Comparison of ENCODE assay signal across 12 cellular contexts in the genomic region with DNA sequence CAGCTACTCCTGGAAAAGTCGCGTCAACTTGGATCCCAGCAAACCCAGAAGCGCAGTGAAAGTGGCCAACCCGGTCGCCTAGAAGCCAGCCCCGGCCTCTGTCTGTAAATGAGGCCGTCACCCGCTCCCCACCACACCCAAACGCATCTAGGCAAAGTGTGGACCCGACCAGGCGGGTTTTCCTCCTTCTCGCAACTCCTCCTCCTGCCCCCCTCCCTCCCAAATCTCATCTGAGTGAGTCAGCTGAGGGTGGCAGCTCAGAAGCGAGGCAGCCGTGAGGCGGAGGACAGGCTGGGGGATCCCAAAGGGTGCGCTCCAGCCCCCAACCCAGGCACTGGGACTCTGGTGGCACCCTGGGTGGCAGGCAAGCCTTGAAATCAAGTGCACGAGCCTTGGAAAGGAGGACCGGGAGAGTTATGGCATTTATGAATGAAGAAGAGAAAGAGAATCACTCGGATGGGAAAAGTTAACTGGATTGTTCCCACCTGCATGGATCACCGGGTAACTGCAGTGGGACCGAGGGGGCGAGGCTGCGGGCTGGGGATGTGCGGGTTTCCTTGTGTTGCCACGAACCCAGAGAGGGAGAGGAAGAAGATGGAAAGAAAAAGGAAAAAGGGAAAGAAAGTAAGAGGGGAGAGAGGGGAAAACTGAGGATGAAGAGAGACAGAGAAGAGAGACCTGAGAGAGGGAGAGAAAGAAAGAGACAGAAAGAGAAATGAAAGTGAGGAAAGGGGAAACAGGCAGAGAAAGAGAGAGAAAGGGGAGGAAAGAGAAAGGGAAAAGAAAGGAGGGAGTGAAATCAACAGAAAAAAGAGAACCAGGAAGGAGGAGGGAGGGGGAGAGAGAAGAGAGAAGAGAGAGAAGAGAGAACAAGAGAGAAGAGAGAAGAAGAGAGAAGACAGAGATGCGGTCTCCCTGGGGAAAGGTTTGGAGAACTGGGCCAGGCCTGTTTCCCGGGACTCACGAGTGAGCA. TPM values are rescaled to one million over a fixed set of nuclear protein-coding genes. Genes with fewer than 3 reads are reported as not detected.
A peak's percentile ranks its signal among the peaks of the same experiment; 100 is the strongest.
DNase-seq lines count a peak whose midpoint lies in the region; ATAC-seq, FAIRE-seq and TF ChIP-seq lines count a peak whose summit lies in the region.
"Had no signal": no experiment of that assay in that cellular context is flagged by ENCODE, and none has a peak within 500 bp of the region (broad histone marks: within the 10 kb centered on the region; RNA-seq: fewer than 3 reads in every experiment).

APCDD1L (minus strand) TSS at position 160 of the 973 bp plus-strand sequence. CDS start 692 bp downstream, outside the sequence.

- H3K79me2 ChIP-seq in keratinocyte (ENCODE audit: control insufficient read depth, insufficient read depth, low read length), result no peaks in the 10 kb centered on the region

- dilution Hi-C loops in keratinocyte (cut with MboI; ENCODE audit: extremely low pct_ligation_motif_present, low sequenced_read_pairs), result no loop called here

- no peaks in the 10 kb centered on the region for H3K36me3 ChIP-seq in colonic mucosa
- H3K36me3 ChIP-seq in keratinocyte (ENCODE audit: control insufficient read depth in 2 of 2, extremely low read depth in 1 of 2, insufficient read depth in 2 of 2, low read length in 2 of 2), result no peaks in the 10 kb centered on the region
- no peaks in the 10 kb centered on the region for H3K36me3 ChIP-seq in prostate gland
- H3K36me3 ChIP-seq: BLaER1 had no signal

- H3K9me3 ChIP-seq in colonic mucosa (no peaks in the 10 kb centered on the region), keratinocyte (ENCODE audit: control insufficient read depth, low read depth, low read length) (no peaks in the 10 kb centered on the region), prostate gland (no peaks in the 10 kb centered on the region)
- H3K9me3 ChIP-seq: BLaER1 had no signal

- H3K9me1 ChIP-seq in keratinocyte (ENCODE audit: control insufficient read depth, extremely low read depth, insufficient read depth, low read length), result no peaks in the 10 kb centered on the region

- peak within 1 kb of the TSS; percentile 64 for H2AFZ ChIP-seq in keratinocyte (ENCODE audit: control insufficient read depth, low read length)

- 17% methylated on average over 28 of the region's 28 CpGs for WGBS in prostate gland

- H3K4me1 ChIP-seq in colonic mucosa (no peaks in the 10 kb centered on the region), keratinocyte (ENCODE audit: control insufficient read depth, extremely low read depth, insufficient read depth, low read length) (peaks cover 15% of the 10 kb centered on the region), prostate gland (replicated peaks) (no peaks in the 10 kb centered on the region)
- H3K4me1 ChIP-seq: BLaER1 had no signal

- H3K4me3 ChIP-seq in colonic mucosa (peak within 1 kb of the TSS; percentile 5), keratinocyte (ENCODE audit: control insufficient read depth in 2 of 3, extremely low read depth in 1 of 3, insufficient read depth in 2 of 3, low read depth in 1 of 3, low read length in 3 of 3) (peak within 1 kb of the TSS; percentile 32 to 60 (median 46)), prostate gland (peak within 1 kb of the TSS in 1 of 2 donors; percentile 10)
- H3K4me3 ChIP-seq: BLaER1 had no signal

- H4K20me1 ChIP-seq in keratinocyte (ENCODE audit: control insufficient read depth, extremely low read depth, insufficient read depth, low read length), result no peaks in the 10 kb centered on the region
- H4K20me1 ChIP-seq: BLaER1 had no signal

- H3K27me3 ChIP-seq in colonic mucosa, result peaks cover 10% of the 10 kb centered on the region
- H3K27me3 ChIP-seq in keratinocyte (ENCODE audit: control insufficient read depth, extremely low read depth, insufficient read depth, low read length), result peaks cover 52% of the 10 kb centered on the region
- H3K27me3 ChIP-seq in prostate gland (replicated peaks; ENCODE audit: insufficient read depth), result peaks cover 7% of the 10 kb centered on the region

- H3K4me2 ChIP-seq in keratinocyte (ENCODE audit: control insufficient read depth, extremely low read depth, insufficient read depth, low read depth, low read length), result peak within 1 kb of the TSS; percentile 89
- H3K4me2 ChIP-seq: BLaER1 had no signal

- no peak for TF ChIP-seq CTCF in colonic mucosa (IDR thresholded peaks at IDR 0.05)
- TF ChIP-seq CTCF in keratinocyte (optimal IDR thresholded peaks at IDR 0.05 in 1 of 3, IDR thresholded peaks at IDR 0.05 in 1 of 3, conservative IDR thresholded peaks at IDR 0.05 in 1 of 3; ENCODE audit: extremely low read depth in 1 of 3, insufficient read depth in 2 of 3, low read length in 3 of 3), result no peak
- TF ChIP-seq CTCF in prostate gland (IDR thresholded peaks at IDR 0.05), result no peak

- DNase-seq in Right ventricle myocardium superior (no peak), cardiac septum (ENCODE audit: low spot score) (no peak), colonic mucosa (no peak), keratinocyte (ENCODE audit: low read depth, low spot score) (no peak), urothelium cell line (ENCODE audit: low spot score) (peak; percentile 93), frontal cortex (ENCODE audit: low spot score in 2 of 2) (no peak), prostate gland (ENCODE audit: low spot score) (no peak)
- DNase-seq: activated T-cell treated with anti-CD3 and anti-CD28 coated beads for 4 hours; hypothalamus; stimulated activated CD4-positive, alpha-beta T cell treated with anti-CD3 and anti-CD28 coated beads, Interleukin-4, amount 100 ng/mL, for 24 hours had no signal

- intact Hi-C loops in Right ventricle myocardium superior (cut with DNase I) (no loop called here), cardiac septum (cut with DNase I) (no loop called here), colonic mucosa (cut with DNase I) (no loop called here), prostate gland (cut with DNase I) (no loop called here)

- TF ChIP-seq POLR2A in prostate gland (IDR thresholded peaks at IDR 0.05), result no peak

- H3K27ac ChIP-seq in colonic mucosa (no peak within 1 kb of the TSS), keratinocyte (ENCODE audit: control insufficient read depth, insufficient read depth, low read length) (no peak within 1 kb of the TSS), prostate gland (no peak within 1 kb of the TSS)
- H3K27ac ChIP-seq: BLaER1 had no signal

- ATAC-seq in Right ventricle myocardium superior (ENCODE audit: poor library complexity) (peak; percentile 39), HG03135 (IDR thresholded peaks at IDR 0.05; ENCODE audit: unreplicated experiment) (no peak)

- FAIRE-seq in keratinocyte (lab: Jason Lieb, UNC) (peak; percentile 20), urothelium cell line (lab: Jason Lieb, UNC) (peak; percentile 85), frontal cortex (lab: Jason Lieb, UNC) (no peak)

- H3K9ac ChIP-seq in colonic mucosa (ENCODE audit: low read depth in 2 of 2, low read length in 2 of 2) (no peak within 1 kb of the TSS), keratinocyte (ENCODE audit: control insufficient read depth, extremely low read depth, insufficient read depth, low read length) (no peak within 1 kb of the TSS)
- H3K9ac ChIP-seq: BLaER1 had no signal

RNA-seq across cellular contexts. Expression of gene APCDD1L, which starts in this region (rescaled TPM):
- total RNA-seq in Right ventricle myocardium superior (0.54 TPM), cardiac septum (1.4 TPM), colonic mucosa (1 to 10 TPM in 1 of 2 donors, under 1 TPM in 1; 0.32 to 1.0 TPM), frontal cortex (not detected), prostate gland (under 1 TPM; 0.23 to 0.46 TPM)
- 0.62 to 3.7 TPM (median 0.67 TPM) in 3 replicates for polyA plus RNA-seq in keratinocyte
- polyA plus RNA-seq in keratinocyte (2011; ENCODE audit: low read depth), result 0.10 TPM
- polyA plus RNA-seq in keratinocyte (2011; cell fraction: cytosol; rRNA removed), result 1.0 and 2.4 TPM in 2 replicates
- 1.4 and 2.2 TPM in 2 replicates for polyA plus RNA-seq in keratinocyte (2011; cell fraction: nucleus; rRNA removed)
- polyA plus RNA-seq in keratinocyte (2012; ENCODE audit: low replicate concordance), result 0.30 and 4.6 TPM in 2 replicates
- 0.33 to 5.6 TPM (median 0.61 TPM) in 3 replicates for polyA minus RNA-seq in keratinocyte
- 1.3 TPM for polyA minus RNA-seq in keratinocyte (2011; cell fraction: cytosol; rRNA and poly(A)+ RNA removed)
- polyA minus RNA-seq in keratinocyte (2011; cell fraction: nucleus; rRNA and poly(A)+ RNA removed), result 1.3 and 1.6 TPM in 2 replicates

Comparison
In these comparisons a context has a peak if more than half of its experiments do, and no peak if none do; other contexts are left out.
1. Peak in ATAC-seq in Right ventricle myocardium superior; RNA of the gene not detected or under 1 TPM.